Comparison of ENCODE assay signal across 8 cellular contexts in genomic region chr6:33914519-33915120, GRCh38.
DNase-seq lines count a peak whose midpoint lies in the region; ATAC-seq and TF ChIP-seq lines count a peak whose summit lies in the region.

No MANE protein-coding gene starts in this region.

- no peak overlapping the region for H2BK120ac ChIP-seq in mesendoderm (ENCODE audit: low read depth, low read length)

- no peak overlapping the region for H3K27ac ChIP-seq in left ventricle myocardium inferior (replicated peaks)
- no peak overlapping the region for H3K27ac ChIP-seq in mesendoderm (ENCODE audit: low read depth, low read length)

- no peak overlapping the region for H3K56ac ChIP-seq in mesendoderm (ENCODE audit: low read length)

- DNase-seq in left ventricle myocardium superior (peak; percentile 34), left ventricle myocardium inferior (no peak), mesendoderm (no peak), ACHN (no peak), BE2C (no peak), epidermal melanocyte (ENCODE audit: insufficient read length, low spot score) (no peak), AG20443 (ENCODE audit: low spot score) (no peak)
- peak; percentile 6 to 40 for DNase-seq in activated CD8-positive, alpha-beta memory T cell treated with anti-CD3 and anti-CD28 coated beads for 4 hours (ENCODE audit: low read depth in 2 of 2)

- no peak overlapping the region for H3K23ac ChIP-seq in mesendoderm (ENCODE audit: low read length)

- intact Hi-C loops in left ventricle myocardium superior (cut with micrococcal nuclease) (no loop called here), left ventricle myocardium inferior (cut with micrococcal nuclease) (no loop called here)

- no CpG with 5 or more reads among the region's 8 CpGs for WGBS in mesendoderm (ENCODE audit: extremely low coverage, insufficient coverage, low lambda C conversion rate)

- H3K4me3 ChIP-seq in left ventricle myocardium inferior (no peak overlapping the region), mesendoderm (ENCODE audit: low read length) (no peak overlapping the region), BE2C (ENCODE audit: low read depth, low read length) (no peak overlapping the region)

- in situ Hi-C loops in ACHN (cut with HindIII; ENCODE audit: low pct_ligation_motif_present, low pct_unique_long_range_greater_than_20kb, low sequenced_read_pairs) = no loop called here

- H3K9ac ChIP-seq in mesendoderm (ENCODE audit: low read length) = no peak overlapping the region

- no peak overlapping the region for H3K4ac ChIP-seq in mesendoderm (ENCODE audit: low read depth, low read length)

- TF ChIP-seq CTCF in left ventricle myocardium inferior (IDR thresholded peaks at IDR 0.05; ENCODE audit: borderline replicate concordance) (no peak), BE2C (IDR thresholded peaks at IDR 0.05; ENCODE audit: low read depth, low read length) (no peak)

- no peak overlapping the region for H4K5ac ChIP-seq in mesendoderm (ENCODE audit: low read length)

- no peaks in the 10 kb centered on the region for H3K4me1 ChIP-seq in left ventricle myocardium inferior
- H3K4me1 ChIP-seq in mesendoderm (ENCODE audit: control insufficient read depth, low read depth, low read length) = peaks cover 2% of the 10 kb centered on the region
- no peaks in the 10 kb centered on the region; the same call in 1 of the 2 replicates for H3K4me1 ChIP-seq in BE2C

- H3K18ac ChIP-seq in mesendoderm (ENCODE audit: low read length) = no peak overlapping the region

- no peak overlapping the region for H3K4me2 ChIP-seq in mesendoderm (ENCODE audit: low read length)

- H3K79me2 ChIP-seq in mesendoderm (ENCODE audit: control insufficient read depth, insufficient read depth, low read length) = no peaks in the 10 kb centered on the region

- H3K79me1 ChIP-seq in mesendoderm (ENCODE audit: low read length) = no peaks in the 10 kb centered on the region

- H3K27me3 ChIP-seq in left ventricle myocardium inferior (ENCODE audit: low read depth) (peaks cover 81% of the 10 kb centered on the region), mesendoderm (ENCODE audit: insufficient read depth, low read length, poor library complexity) (no peaks in the 10 kb centered on the region), BE2C (no peaks in the 10 kb centered on the region)

- H2BK5ac ChIP-seq in mesendoderm (ENCODE audit: low read length) = no peak overlapping the region

- no peak overlapping the region for H4K8ac ChIP-seq in mesendoderm (ENCODE audit: low read depth, low read length)

- peak; percentile 50 for ATAC-seq in left ventricle myocardium superior

- peak overlapping the region; percentile 27 for H2AK5ac ChIP-seq in mesendoderm (ENCODE audit: low read length)

- H3K36me3 ChIP-seq in left ventricle myocardium inferior (no peaks in the 10 kb centered on the region), mesendoderm (ENCODE audit: control insufficient read depth, insufficient read depth, low read length) (no peaks in the 10 kb centered on the region), BE2C (no peaks in the 10 kb centered on the region)

- no peak overlapping the region for H2BK15ac ChIP-seq in mesendoderm (replicated peaks; ENCODE audit: low read depth)

- H3K9me3 ChIP-seq in left ventricle myocardium inferior (replicated peaks) (no peaks in the 10 kb centered on the region), BE2C (no peaks in the 10 kb centered on the region)

Comparison
In these comparisons a context has a peak if more than half of its experiments do, and no peak if none do; other contexts are left out.
1. DNase-seq: peak in left ventricle myocardium superior (single experiment) and activated CD8-positive, alpha-beta memory T cell treated with anti-CD3 and anti-CD28 coated beads for 4 hours (2 of 2); none in left ventricle myocardium inferior (single experiment), mesendoderm (single experiment), ACHN (single experiment), BE2C (single experiment), epidermal melanocyte (single experiment) and AG20443 (single experiment).